In genomic region chr9:33130501-33130900, GRCh38 we compare ENCODE assay signal across 8 cellular contexts. TPM values are rescaled to one million over a fixed set of nuclear protein-coding genes. Genes with fewer than 3 reads are reported as not detected.
DNase-seq lines count a peak whose midpoint lies in the region; ATAC-seq and TF ChIP-seq lines count a peak whose summit lies in the region.

No MANE protein-coding gene starts in this region.

- H3K4me1 ChIP-seq in PC-3 (ENCODE audit: insufficient read depth, low read length) (peaks cover 34% of the 10 kb centered on the region), hepatocyte (ENCODE audit: insufficient read depth) (peaks cover 56% of the 10 kb centered on the region)

- CTCF ChIA-PET in PC-3 (lab: Charles Lee) = interaction anchor here (0.5 kb wide), 1 partner anchor 230 kb away, joined by 3 read pairs; no protein-coding TSS in a partner anchor

- H3K9me3 ChIP-seq in PC-3 (ENCODE audit: low read length) (no peaks in the 10 kb centered on the region), hepatocyte (ENCODE audit: low read depth) (no peaks in the 10 kb centered on the region)

- WGBS in hepatocyte (ENCODE audit: low lambda C conversion rate, missing lambda C conversion rate) = 80% methylated on average over 5 of the region's 5 CpGs

- peaks cover 45% of the 10 kb centered on the region for H3K4me1 Mint-ChIP-seq in activated T-cell treated with anti-CD3 and anti-CD28 coated beads, Interleukin-2, amount 50 U/mL, for 24 hours (ENCODE audit: low read depth)

- H3K9ac ChIP-seq in PC-3 (ENCODE audit: low read length) = no peak overlapping the region

- 0 out of 2 replicates have a peak overlapping the region, but pooled peaks have one; percentile 32 for H3K4me2 ChIP-seq in PC-3 (ENCODE audit: low read length)
- H3K4me2 ChIP-seq in hepatocyte = peak overlapping the region; percentile 32

- no peak overlapping the region for H3K4me3 ChIP-seq in PC-3 (ENCODE audit: low read length)
- H3K4me3 ChIP-seq in hepatocyte = no peak overlapping the region

- no peaks in the 10 kb centered on the region for H3K27me3 Mint-ChIP-seq in activated T-cell treated with anti-CD3 and anti-CD28 coated beads, Interleukin-2, amount 50 U/mL, for 24 hours

- H3K36me3 Mint-ChIP-seq in activated T-cell treated with anti-CD3 and anti-CD28 coated beads, Interleukin-2, amount 50 U/mL, for 24 hours (ENCODE audit: low read depth) = peaks cover 90% of the 10 kb centered on the region

- peaks cover 13% of the 10 kb centered on the region for H3K36me3 ChIP-seq in PC-3 (ENCODE audit: low read depth, low read length)
- H3K36me3 ChIP-seq in hepatocyte (replicated peaks; ENCODE audit: insufficient read depth, low read depth) = no peaks in the 10 kb centered on the region

- DNase-seq in activated T-cell treated with anti-CD3 and anti-CD28 coated beads, Interleukin-2, amount 50 U/mL, for 24 hours = no peak
- no peak for DNase-seq in activated T-cell treated with anti-CD3 and anti-CD28 coated beads, Interleukin-2, amount 50 U/mL, for 1 hour
- DNase-seq in PC-3 = peak; percentile 38
- DNase-seq in hepatocyte (ENCODE audit: low spot score) = peak; percentile 33
- DNase-seq in NCI-H524 treated with DMSO at 0.1 percent for 48 hours (lab: John Stamatoyannopoulos, UW) = no peak
- no peak for DNase-seq in T-helper 9 cell
- DNase-seq in stimulated activated naive CD4-positive, alpha-beta T cell (lab: John Stamatoyannopoulos, UW) = no peak

- intact Hi-C loops in PC-3 (cut with micrococcal nuclease) = loop anchor here (5.0 kb wide), 1 partner anchor 37 kb away; the partner anchor contains the start of gene B4GALT1

- no peak overlapping the region for H3K4me3 Mint-ChIP-seq in activated T-cell treated with anti-CD3 and anti-CD28 coated beads, Interleukin-2, amount 50 U/mL, for 24 hours

- no TSS peak for BruUV-seq in PC-3 (replicated peaks; lab: Mats Ljungman, UMichigan)

- no peaks in the 10 kb centered on the region for H3F3A ChIP-seq in PC-3 (ENCODE audit: low read length, unreplicated experiment)

- ATAC-seq in HG02678 (IDR thresholded peaks at IDR 0.05; ENCODE audit: unreplicated experiment) (peak; percentile 78), PC-3 (peak; percentile 56)

- no peaks in the 10 kb centered on the region for H3K9me3 Mint-ChIP-seq in activated T-cell treated with anti-CD3 and anti-CD28 coated beads, Interleukin-2, amount 50 U/mL, for 24 hours

- peak overlapping the region; percentile 90 for H3K27ac Mint-ChIP-seq in activated T-cell treated with anti-CD3 and anti-CD28 coated beads, Interleukin-2, amount 50 U/mL, for 24 hours

- H2AFZ ChIP-seq in PC-3 (ENCODE audit: low read length) = no peak overlapping the region
- no peak overlapping the region for H2AFZ ChIP-seq in hepatocyte

- POLR2A ChIA-PET in PC-3 (lab: Charles Lee; ENCODE audit: unreplicated experiment) = no interaction called here

- H3K9me2 ChIP-seq in PC-3 (replicated peaks; ENCODE audit: low read length) (no peaks in the 10 kb centered on the region), hepatocyte (replicated peaks; ENCODE audit: insufficient read depth) (no peaks in the 10 kb centered on the region)

- TF ChIP-seq CTCF in PC-3 (conservative IDR thresholded peaks at IDR 0.05; ENCODE audit: low read depth, low read length) (no peak), hepatocyte (IDR thresholded peaks at IDR 0.05; ENCODE audit: poor library complexity) (no peak)

- H3K79me2 ChIP-seq in PC-3 (ENCODE audit: low read length) (peaks cover 13% of the 10 kb centered on the region), hepatocyte (peaks cover 63% of the 10 kb centered on the region)

- H3K27ac ChIP-seq in PC-3 (ENCODE audit: low read length) (peak overlapping the region; percentile 16; the same call in 1 of the 2 replicates), hepatocyte (peak overlapping the region; percentile 87)

- H3K27me3 ChIP-seq in PC-3 (ENCODE audit: low read length) (no peaks in the 10 kb centered on the region), hepatocyte (no peaks in the 10 kb centered on the region)

- H4K20me1 ChIP-seq in PC-3 (ENCODE audit: low read length) = no peaks in the 10 kb centered on the region; the same call in 1 of the 2 replicates
- H4K20me1 ChIP-seq in hepatocyte (ENCODE audit: insufficient read depth, poor library complexity, severe bottlenecking) = peaks cover 18% of the 10 kb centered on the region

RNA-seq across cellular contexts. Expression of gene B4GALT1, which starts 36.6 kb away (rescaled TPM):
- total RNA-seq in PC-3 (2014; rRNA removed) = 14.8 and 23.1 TPM in 2 replicates
- total RNA-seq in hepatocyte = 76.3 and 78.3 TPM in 2 replicates
- polyA plus RNA-seq in hepatocyte = 45.6 and 63.9 TPM in 2 replicates

RNA-seq across cellular contexts. Expression of gene SMU1, which starts 54.0 kb away (rescaled TPM):
- total RNA-seq in PC-3 (2014; rRNA removed) = 17.4 and 17.6 TPM in 2 replicates
- 21.8 and 25.1 TPM in 2 replicates for total RNA-seq in hepatocyte
- 15.8 and 17.8 TPM in 2 replicates for polyA plus RNA-seq in hepatocyte

Comparison
In these comparisons a context has a peak if more than half of its experiments do, and no peak if none do; other contexts are left out.
1. DNase-seq: peak in PC-3 (single experiment) and hepatocyte (single experiment); none in activated T-cell treated with anti-CD3 and anti-CD28 coated beads, Interleukin-2, amount 50 U/mL, for 24 hours (single experiment), activated T-cell treated with anti-CD3 and anti-CD28 coated beads, Interleukin-2, amount 50 U/mL, for 1 hour (single experiment), NCI-H524 treated with DMSO at 0.1 percent for 48 hours (single experiment), T-helper 9 cell (single experiment) and stimulated activated naive CD4-positive, alpha-beta T cell (0 of 6).